Comparison of ENCODE assay signal across 8 cellular contexts in genomic region chr1:178725603-178726517, GRCh38. TPM values are rescaled to one million over a fixed set of nuclear protein-coding genes. Genes with fewer than 3 reads are reported as not detected.
DNase-seq lines count a peak whose midpoint lies in the region; ATAC-seq and TF ChIP-seq lines count a peak whose summit lies in the region.

No MANE protein-coding gene starts in this region.

- H3K14ac ChIP-seq in neuronal stem cell (ENCODE audit: low read length): no peak overlapping the region

- H2AFZ ChIP-seq in neuronal stem cell (ENCODE audit: low read length): peak overlapping the region; percentile 98

- H2AK5ac ChIP-seq in neuronal stem cell (ENCODE audit: low read depth, low read length): peak overlapping the region; percentile 70

- ATAC-seq in GM21717 (IDR thresholded peaks at IDR 0.05; ENCODE audit: unreplicated experiment): peak; percentile 79
- peak; percentile 85 for ATAC-seq in RWPE2 (ENCODE audit: low read depth)
- peak; percentile 64 for ATAC-seq in gastroesophageal sphincter

- peak overlapping the region; percentile 87 for H2BK120ac ChIP-seq in neuronal stem cell (ENCODE audit: low read depth, low read length)

- TF ChIP-seq POLR2A in gastroesophageal sphincter (IDR thresholded peaks at IDR 0.05): no peak

- H3K4me3 ChIP-seq in RWPE2 (ENCODE audit: severe bottlenecking) (peak overlapping the region; percentile 70), gastroesophageal sphincter (peak overlapping the region; percentile 75 to 93), neuronal stem cell (ENCODE audit: low read length in 2 of 2) (peak overlapping the region; percentile 71 to 96), tibial artery (peak overlapping the region; percentile 63 to 71)

- TF ChIP-seq CTCF in RWPE2 (IDR thresholded peaks at IDR 0.05; ENCODE audit: poor library complexity, severe bottlenecking): peak; percentile 9
- TF ChIP-seq CTCF in gastroesophageal sphincter (IDR thresholded peaks at IDR 0.05): no peak
- no peak for TF ChIP-seq CTCF in tibial artery (IDR thresholded peaks at IDR 0.05)

- H3K4me1 ChIP-seq in RWPE2 (ENCODE audit: insufficient read depth, poor library complexity, severe bottlenecking) (peaks cover 14% of the 10 kb centered on the region), gastroesophageal sphincter (peaks cover 0 to 30% (median 0%) of the 10 kb centered on the region in 3 donors), neuronal stem cell (ENCODE audit: control insufficient read depth in 2 of 2, insufficient read depth in 1 of 2, low read depth in 1 of 2, low read length in 2 of 2) (peaks cover 0 to 7% of the 10 kb centered on the region in 2 donors), tibial artery (peaks cover 0 to 14% (median 8%) of the 10 kb centered on the region in 4 donors)

- H3K4me2 ChIP-seq in neuronal stem cell (ENCODE audit: insufficient read depth, low read length, poor library complexity, severe bottlenecking): peak overlapping the region; percentile 57

- intact Hi-C loops in tibial artery (cut with DNase I; ENCODE audit: low total_unique reads): no loop called here

- H3K79me1 ChIP-seq in neuronal stem cell (ENCODE audit: low read depth, low read length): peaks cover 2% of the 10 kb centered on the region

- H3K27me3 ChIP-seq in RWPE2 (ENCODE audit: insufficient read depth, poor library complexity, severe bottlenecking): no peaks in the 10 kb centered on the region
- no peaks in the 10 kb centered on the region for H3K27me3 ChIP-seq in gastroesophageal sphincter
- H3K27me3 ChIP-seq in neuronal stem cell (ENCODE audit: control insufficient read depth in 3 of 3, insufficient read depth in 3 of 3, low read depth in 1 of 3, low read length in 3 of 3): no peaks in the 10 kb centered on the region
- no peaks in the 10 kb centered on the region for H3K27me3 ChIP-seq in tibial artery

- 0% methylated on average over 14 to 16 of the region's 76 CpGs for WGBS in gastroesophageal sphincter (ENCODE audit: low coverage in 1 of 2), 2 donors
- no CpG with 5 or more reads among the region's 76 CpGs for WGBS in neuronal stem cell (ENCODE audit: extremely low coverage in 2 of 2, insufficient read length in 2 of 2, insufficient replicate concordance in 1 of 2), 2 donors

- no peak overlapping the region for H3K4ac ChIP-seq in neuronal stem cell (ENCODE audit: low read length)

- H3K18ac ChIP-seq in neuronal stem cell (ENCODE audit: low read length): peak overlapping the region; percentile 97

- TF ChIP-seq RAD21 in Ishikawa (IDR thresholded peaks at IDR 0.05; ENCODE audit: low read depth): no peak

- no peak overlapping the region for H4K8ac ChIP-seq in neuronal stem cell (ENCODE audit: low read depth, low read length)

- peak overlapping the region; percentile 96 for H3K23ac ChIP-seq in neuronal stem cell (ENCODE audit: low read depth, low read length, poor library complexity)

- H2BK5ac ChIP-seq in neuronal stem cell (ENCODE audit: low read length): peak overlapping the region; percentile 94

- H3K9me3 ChIP-seq in RWPE2 (ENCODE audit: severe bottlenecking) (no peaks in the 10 kb centered on the region), gastroesophageal sphincter (no peaks in the 10 kb centered on the region), neuronal stem cell (replicated peaks in 1 of 2; ENCODE audit: control insufficient read depth in 2 of 2, insufficient read depth in 1 of 2, low read depth in 1 of 2, low read length in 2 of 2) (no peaks in the 10 kb centered on the region), tibial artery (peaks cover 0 to 2% (median 0%) of the 10 kb centered on the region in 3 donors)

- H3K9ac ChIP-seq in neuronal stem cell (ENCODE audit: low read depth, low read length, poor library complexity): peak overlapping the region; percentile 81

- no peak overlapping the region for H2BK15ac ChIP-seq in neuronal stem cell (ENCODE audit: low read length)

- DNase-seq in DMS79 (lab: John Stamatoyannopoulos, UW) (peak; percentile 6), RWPE2 (ENCODE audit: low spot score) (peak; percentile 83), neuronal stem cell (ENCODE audit: low spot score) (peak; percentile 64), tibial artery (peak; percentile 53 to 66)
- peak; percentile 42 for DNase-seq in activated naive CD4-positive, alpha-beta T cell treated with anti-CD3 and anti-CD28 coated beads, Interleukin-2, amount 50 U/mL, for 16 hours

- peak overlapping the region; percentile 71 for H3K27ac ChIP-seq in RWPE2 (ENCODE audit: poor library complexity, severe bottlenecking)
- peak overlapping the region in 3 of 4 donors; percentile 75 to 88 (median 85) for H3K27ac ChIP-seq in gastroesophageal sphincter
- peak overlapping the region; percentile 89 for H3K27ac ChIP-seq in neuronal stem cell (replicated peaks; ENCODE audit: low read length)
- H3K27ac ChIP-seq in tibial artery: peak overlapping the region; percentile 14 to 39

- H3K36me3 ChIP-seq in RWPE2 (ENCODE audit: low read depth) (no peaks in the 10 kb centered on the region), gastroesophageal sphincter (no peaks in the 10 kb centered on the region), neuronal stem cell (replicated peaks in 1 of 2; ENCODE audit: control insufficient read depth in 2 of 2, insufficient read depth in 2 of 2, low read length in 2 of 2) (no peaks in the 10 kb centered on the region), tibial artery (no peaks in the 10 kb centered on the region)

- no peak overlapping the region for H4K91ac ChIP-seq in neuronal stem cell (ENCODE audit: low read depth, low read length, poor library complexity)

- peak overlapping the region; percentile 41 for H2BK12ac ChIP-seq in neuronal stem cell (ENCODE audit: low read length)

- TF ChIP-seq EP300 in Ishikawa (IDR thresholded peaks at IDR 0.05; ENCODE audit: borderline replicate concordance): no peak
- TF ChIP-seq EP300 in gastroesophageal sphincter (IDR thresholded peaks at IDR 0.05): no peak

TF ChIP-seq in Ishikawa, 13 proteins besides CTCF, POLR2A, EP300 and RAD21:
- TF ChIP-seq MAX (IDR thresholded peaks at IDR 0.05) (no peak), EGR1 (IDR thresholded peaks at IDR 0.05) (peak; percentile 88), TEAD4 (IDR thresholded peaks at IDR 0.05) (no peak; the same call in 1 of the 2 replicates), TAF1 (IDR thresholded peaks at IDR 0.05; ENCODE audit: low read depth) (peak; percentile 14; the same call in 1 of the 2 replicates), NFIC (IDR thresholded peaks at IDR 0.05) (0 out of 2 replicates have a peak, but pooled peaks have one; percentile 4), ZBTB7A (IDR thresholded peaks at IDR 0.05; ENCODE audit: low read depth) (peak; percentile 71), FOXM1 (IDR thresholded peaks at IDR 0.05; ENCODE audit: borderline replicate concordance, low read depth) (no peak), YY1 (IDR thresholded peaks at IDR 0.05; ENCODE audit: low read depth) (0 out of 2 replicates have a peak, but pooled peaks have one; percentile 3)

RNA-seq across cellular contexts. Expression of gene RALGPS2, which starts 0.8 kb away (rescaled TPM):
- total RNA-seq in gastroesophageal sphincter: 10 to 100 TPM; 12.0 to 17.7 (median 15.1) TPM
- 29.5 TPM for polyA plus RNA-seq in neuronal stem cell (2013, experiment 1 of 2)
- 28.0 TPM for polyA plus RNA-seq in neuronal stem cell (2013, experiment 2 of 2)

Comparison
In these comparisons a context has a peak if more than half of its experiments do, and no peak if none do; other contexts are left out.
1. Peak in every context shown above with its lines: DNase-seq, ATAC-seq, H3K4me3 ChIP-seq and H3K27ac ChIP-seq.
2. DNase-seq: peak in every context shown above with its lines; median percentile 83 in RWPE2; 64 in neuronal stem cell; 60 in tibial artery; 42 in activated naive CD4-positive, alpha-beta T cell treated with anti-CD3 and anti-CD28 coated beads, Interleukin-2, amount 50 U/mL, for 16 hours; 6 in DMS79.
3. H3K27ac ChIP-seq: peak in every context shown above with its lines; median percentile 89 in neuronal stem cell; 85 in gastroesophageal sphincter; 71 in RWPE2; 26 in tibial artery.